Comparison of ENCODE assay signal across 29 cellular contexts in the genomic region with DNA sequence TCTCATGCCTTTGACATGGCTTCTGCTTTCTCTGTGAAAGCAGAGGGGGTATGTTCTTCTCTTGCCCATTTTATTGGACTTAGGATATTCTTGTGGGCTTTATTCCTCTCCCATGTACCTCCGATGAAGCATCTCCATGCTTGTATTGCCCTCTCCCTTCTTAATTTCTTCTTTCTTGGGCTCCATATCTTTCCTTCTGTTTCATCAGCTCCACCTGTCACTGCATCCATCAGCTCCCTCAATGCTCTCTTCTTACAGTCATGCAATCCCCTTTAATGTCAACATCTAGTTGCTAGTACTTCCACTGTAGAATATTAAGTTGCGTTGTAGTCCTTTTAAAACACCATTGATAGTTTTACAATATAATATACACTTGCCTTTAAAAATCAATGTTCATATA.
"Had no signal": no experiment of that assay in that cellular context is flagged by ENCODE, and none has a peak within 500 bp of the region (broad histone marks: within the 10 kb centered on the region; RNA-seq: fewer than 3 reads in every experiment).

No MANE protein-coding gene starts in this region.

- H3K4me3 ChIP-seq: stomach, suprapubic skin, testis, thoracic aorta, thyroid gland, tibial artery, tibial nerve, transverse colon, upper lobe of left lung, upper lobe of right lung, uterus, vagina had no signal

- H3K36me3 Mint-ChIP-seq: stimulated activated effector memory CD8-positive, alpha-beta T cell treated with anti-CD3 and anti-CD28 coated beads, Interleukin-12 subunit alpha, Interleukin-12 subunit beta, amount 100 ng/mL, for 72 hours; stimulated activated memory B cell treated with anti-CD40 and anti-IgM and Interleukin-4, amounts not matched to agents 10 μg/mL and 1 μg/mL and 100 μg/mL, for 72 hours; stimulated activated naive B cell treated with anti-CD40 and anti-IgM and Interleukin-4, amounts not matched to agents 10 μg/mL and 1 μg/mL and 100 μg/mL, for 72 hours; type B pancreatic cell had no signal

- H3K9me3 ChIP-seq: stomach, suprapubic skin, testis, thoracic aorta, thyroid gland, tibial artery, tibial nerve, transverse colon, upper lobe of left lung, upper lobe of right lung, uterus, vagina had no signal

- ATAC-seq: stimulated activated effector memory CD8-positive, alpha-beta T cell treated with anti-CD3 and anti-CD28 coated beads, Interleukin-12 subunit alpha, Interleukin-12 subunit beta, amount 100 ng/mL, for 72 hours; stimulated activated naive B cell treated with anti-CD40 and anti-IgM and Interleukin-4, amounts not matched to agents 10 μg/mL and 1 μg/mL and 100 μg/mL, for 72 hours; stimulated activated naive CD8-positive, alpha-beta T cell treated with anti-CD3 and anti-CD28 coated beads, Interleukin-15, amount 100 ng/mL, for 72 hours; stimulated activated naive CD8-positive, alpha-beta T cell treated with anti-CD3 and anti-CD28 coated beads, Interleukin-15, Interleukin-2, amounts not matched to agents 100 U/mL and 50 U/mL, for 24 hours; upper lobe of right lung had no signal

- H3K27me3 ChIP-seq: stomach, suprapubic skin, testis, thyroid gland, tibial artery, tibial nerve, transverse colon, upper lobe of left lung, upper lobe of right lung, uterus, vagina had no signal

- H3K4me3 Mint-ChIP-seq: stimulated activated effector memory CD8-positive, alpha-beta T cell treated with anti-CD3 and anti-CD28 coated beads, Interleukin-12 subunit alpha, Interleukin-12 subunit beta, amount 100 ng/mL, for 72 hours; stimulated activated memory B cell treated with anti-CD40 and anti-IgM and Interleukin-4, amounts not matched to agents 10 μg/mL and 1 μg/mL and 100 μg/mL, for 72 hours; stimulated activated naive B cell treated with anti-CD40 and anti-IgM and Interleukin-4, amounts not matched to agents 10 μg/mL and 1 μg/mL and 100 μg/mL, for 72 hours; stimulated activated naive CD8-positive, alpha-beta T cell treated with anti-CD3 and anti-CD28 coated beads, Interleukin-15, amount 100 ng/mL, for 72 hours; stimulated activated naive CD8-positive, alpha-beta T cell treated with anti-CD3 and anti-CD28 coated beads, Interleukin-15, Interleukin-2, amounts not matched to agents 100 ng/mL and 50 ng/mL, for 24 hours; type B pancreatic cell had no signal

- DNase-seq: stimulated activated CD4-positive, alpha-beta T cell treated with anti-CD3 and anti-CD28 coated beads, Interleukin-2, amount 100 ng/mL, for 48 hours; stimulated activated CD4-positive, alpha-beta T cell treated with anti-CD3 and anti-CD28 coated beads, Interleukin-4, amount 100 ng/mL, for 1 hour; stimulated activated CD4-positive, alpha-beta T cell treated with anti-CD3 and anti-CD28 coated beads, Interleukin-4, amount 100 ng/mL, for 24 hours; stimulated activated CD4-positive, alpha-beta T cell treated with anti-CD3 and anti-CD28 coated beads, Interleukin-4, amount 100 ng/mL, for 4 hours; stimulated activated CD8-positive, alpha-beta memory T cell treated with anti-CD3 and anti-CD28 coated beads, Interleukin-4, amount 100 ng/mL, for 48 hours; stimulated activated naive B cell treated with anti-CD40 and anti-IgM and Interleukin-4, amounts not matched to agents 10 μg/mL and 1 μg/mL and 100 μg/mL, for 72 hours; stimulated activated naive CD4-positive, alpha-beta T cell; stimulated activated naive CD4-positive, alpha-beta T cell treated with Interleukin-2 at 50 U/mL for 16 hours; stimulated activated naive CD8-positive, alpha-beta T cell treated with anti-CD3 and anti-CD28 coated beads, Interleukin-15, amount 100 ng/mL, for 72 hours; stimulated activated naive CD8-positive, alpha-beta T cell treated with anti-CD3 and anti-CD28 coated beads, Interleukin-15, Interleukin-2, amounts not matched to agents 100 U/mL and 50 U/mL, for 24 hours; stomach; substantia nigra; testis; thyroid gland; tibial artery; transverse colon; trophoblast cell; upper lobe of left lung; upper lobe of right lung; uterus had no signal

- H3K27ac ChIP-seq: stomach, suprapubic skin, testis, thoracic aorta, thyroid gland, tibial artery, tibial nerve, transverse colon, upper lobe of left lung, upper lobe of right lung, uterus, vagina had no signal

- H3K9me3 Mint-ChIP-seq: stimulated activated effector memory CD8-positive, alpha-beta T cell treated with anti-CD3 and anti-CD28 coated beads, Interleukin-12 subunit alpha, Interleukin-12 subunit beta, amount 100 ng/mL, for 72 hours; stimulated activated memory B cell treated with anti-CD40 and anti-IgM and Interleukin-4, amounts not matched to agents 10 μg/mL and 1 μg/mL and 100 μg/mL, for 72 hours; stimulated activated naive B cell treated with anti-CD40 and anti-IgM and Interleukin-4, amounts not matched to agents 10 μg/mL and 1 μg/mL and 100 μg/mL, for 72 hours; stimulated activated naive CD8-positive, alpha-beta T cell treated with anti-CD3 and anti-CD28 coated beads, Interleukin-15, amount 100 ng/mL, for 72 hours; stimulated activated naive CD8-positive, alpha-beta T cell treated with anti-CD3 and anti-CD28 coated beads, Interleukin-15, Interleukin-2, amounts not matched to agents 100 ng/mL and 50 ng/mL, for 24 hours; type B pancreatic cell had no signal

- H3K4me1 ChIP-seq: stomach, suprapubic skin, testis, thyroid gland, tibial artery, tibial nerve, transverse colon, upper lobe of left lung, upper lobe of right lung, uterus, vagina had no signal

- FAIRE-seq: urothelium cell line had no signal

- H3K27ac Mint-ChIP-seq: stimulated activated effector memory CD8-positive, alpha-beta T cell treated with anti-CD3 and anti-CD28 coated beads, Interleukin-12 subunit alpha, Interleukin-12 subunit beta, amount 100 ng/mL, for 72 hours; stimulated activated memory B cell treated with anti-CD40 and anti-IgM and Interleukin-4, amounts not matched to agents 10 μg/mL and 1 μg/mL and 100 μg/mL, for 72 hours; stimulated activated naive B cell treated with anti-CD40 and anti-IgM and Interleukin-4, amounts not matched to agents 10 μg/mL and 1 μg/mL and 100 μg/mL, for 72 hours; stimulated activated naive CD8-positive, alpha-beta T cell treated with anti-CD3 and anti-CD28 coated beads, Interleukin-15, amount 100 ng/mL, for 72 hours; stimulated activated naive CD8-positive, alpha-beta T cell treated with anti-CD3 and anti-CD28 coated beads, Interleukin-15, Interleukin-2, amounts not matched to agents 100 ng/mL and 50 ng/mL, for 24 hours; type B pancreatic cell had no signal

- H3K4me1 Mint-ChIP-seq: stimulated activated effector memory CD8-positive, alpha-beta T cell treated with anti-CD3 and anti-CD28 coated beads, Interleukin-12 subunit alpha, Interleukin-12 subunit beta, amount 100 ng/mL, for 72 hours; stimulated activated memory B cell treated with anti-CD40 and anti-IgM and Interleukin-4, amounts not matched to agents 10 μg/mL and 1 μg/mL and 100 μg/mL, for 72 hours; stimulated activated naive B cell treated with anti-CD40 and anti-IgM and Interleukin-4, amounts not matched to agents 10 μg/mL and 1 μg/mL and 100 μg/mL, for 72 hours; stimulated activated naive CD8-positive, alpha-beta T cell treated with anti-CD3 and anti-CD28 coated beads, Interleukin-15, amount 100 ng/mL, for 72 hours had no signal

- H3K36me3 ChIP-seq: stomach, suprapubic skin, thoracic aorta, thyroid gland, tibial artery, tibial nerve, transverse colon, upper lobe of left lung, upper lobe of right lung, uterus, vagina had no signal
